In the genomic region with DNA sequence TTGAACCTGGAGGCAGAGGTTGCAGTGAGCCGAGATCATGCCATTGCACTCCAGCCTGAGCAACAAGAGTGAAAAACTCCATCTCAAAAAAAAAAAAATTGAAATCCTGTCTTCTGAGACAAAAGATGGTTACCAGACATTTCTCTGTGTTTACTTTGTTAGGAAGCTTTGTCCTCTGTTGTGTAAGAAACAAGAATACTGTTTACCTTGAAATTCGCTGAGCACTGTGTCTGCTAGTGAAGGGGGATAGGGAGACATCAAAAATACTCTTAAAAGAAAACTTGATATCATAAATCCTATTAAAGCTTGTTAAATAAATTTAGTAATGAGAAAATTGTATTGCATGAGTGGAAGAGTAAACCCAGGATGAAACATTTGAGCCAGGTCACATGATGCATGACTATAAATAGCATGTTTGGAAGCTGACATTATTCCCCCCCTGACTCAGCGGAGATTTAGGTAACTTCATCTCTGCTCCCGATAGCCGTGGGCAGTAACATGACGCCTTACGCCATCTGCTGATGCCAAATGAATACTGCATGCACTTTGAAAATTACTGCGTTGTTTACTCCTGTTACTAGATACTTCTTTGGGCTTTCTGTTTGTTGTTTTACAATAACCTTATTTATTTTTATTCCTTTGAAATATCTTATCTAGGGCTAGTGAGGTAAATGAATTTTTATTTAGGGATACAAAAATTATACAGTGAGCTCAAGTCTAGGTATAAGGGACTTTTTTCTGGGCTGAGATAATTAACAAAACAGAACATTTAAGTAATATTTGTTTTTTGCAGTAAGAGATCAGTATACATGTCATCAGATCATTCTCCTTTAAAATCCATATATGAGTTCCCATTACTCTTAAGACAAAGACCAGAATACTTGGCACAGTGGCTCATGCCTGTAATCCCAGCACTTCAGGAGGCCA, we compare ENCODE assay signal across 8 cellular contexts.
A peak's percentile ranks its signal among the peaks of the same experiment; 100 is the strongest.
DNase-seq lines count a peak whose midpoint lies in the region; ATAC-seq and TF ChIP-seq lines count a peak whose summit lies in the region.

No MANE protein-coding gene starts in this region.

- peaks cover 0 to 2% (median 0%) of the 10 kb centered on the region in 7 donors for H3K4me1 Mint-ChIP-seq in naive thymus-derived CD4-positive, alpha-beta T cell

- peaks cover 2 to 21% (median 14%) of the 10 kb centered on the region in 5 donors for H3K27me3 Mint-ChIP-seq in naive thymus-derived CD4-positive, alpha-beta T cell

- TF ChIP-seq CTCF in HL-60 (IDR thresholded peaks at IDR 0.05; ENCODE audit: insufficient read depth, low read length) = peak; percentile 89
- TF ChIP-seq CTCF in epithelial cell of proximal tubule (conservative IDR thresholded peaks at IDR 0.05; ENCODE audit: low read depth, low read length) = peak; percentile 97

- H3K4me3 Mint-ChIP-seq in naive thymus-derived CD4-positive, alpha-beta T cell = no peak overlapping the region

- H3K9me3 ChIP-seq in naive thymus-derived CD4-positive, alpha-beta T cell (ENCODE audit: control insufficient read depth in 2 of 3, low read length in 3 of 3) = no peaks in the 10 kb centered on the region
- no peaks in the 10 kb centered on the region for H3K9me3 ChIP-seq in subcutaneous abdominal adipose tissue (ENCODE audit: control insufficient read depth in 5 of 5, low read length in 5 of 5)

- peak; percentile 38 to 64 for ATAC-seq in activated CD4-positive, CD25-positive, alpha-beta regulatory T cell treated with anti-CD3 and anti-CD28 coated beads, Interleukin-2, amount 50 U/mL, for 24 hours
- peak; percentile 88 for ATAC-seq in naive thymus-derived CD4-positive, alpha-beta T cell

- no peaks in the 10 kb centered on the region for H3K9me3 Mint-ChIP-seq in naive thymus-derived CD4-positive, alpha-beta T cell

- intact Hi-C loops in naive thymus-derived CD4-positive, alpha-beta T cell (cut with micrococcal nuclease) = loop anchor here (1.0 to 10.0 kb wide), 9 partner anchors 118 to 1132 kb away; a partner anchor contains a TSS

- no peak overlapping the region for H3K27ac Mint-ChIP-seq in naive thymus-derived CD4-positive, alpha-beta T cell

- H3K36me3 Mint-ChIP-seq in naive thymus-derived CD4-positive, alpha-beta T cell = no peaks in the 10 kb centered on the region

- H3K4me3 ChIP-seq in HL-60 (replicated peaks; ENCODE audit: insufficient read depth, low read length) = no peak overlapping the region
- no peak overlapping the region for H3K4me3 ChIP-seq in epithelial cell of proximal tubule (ENCODE audit: low read depth, low read length)
- H3K4me3 ChIP-seq in naive thymus-derived CD4-positive, alpha-beta T cell (ENCODE audit: low read length) = no peak overlapping the region
- no peak overlapping the region for H3K4me3 ChIP-seq in subcutaneous abdominal adipose tissue (ENCODE audit: low read depth in 1 of 5, low read length in 5 of 5)

- peak overlapping the region in 1 of 5 donors; percentile 21 for H3K9ac ChIP-seq in subcutaneous abdominal adipose tissue (ENCODE audit: low read length in 5 of 5)

- no peaks in the 10 kb centered on the region for H3K27me3 ChIP-seq in HL-60 (ENCODE audit: insufficient read depth, poor library complexity, severe bottlenecking)
- H3K27me3 ChIP-seq in naive thymus-derived CD4-positive, alpha-beta T cell (ENCODE audit: control insufficient read depth in 2 of 2, insufficient read depth in 2 of 2, low read length in 2 of 2) = no peaks in the 10 kb centered on the region
- no peaks in the 10 kb centered on the region for H3K27me3 ChIP-seq in subcutaneous abdominal adipose tissue (ENCODE audit: control insufficient read depth in 5 of 5, insufficient read depth in 4 of 5, low read length in 5 of 5)

- no peaks in the 10 kb centered on the region for H3K4me1 ChIP-seq in naive thymus-derived CD4-positive, alpha-beta T cell (ENCODE audit: control insufficient read depth in 2 of 2, insufficient read depth in 2 of 2, low read length in 2 of 2)
- peaks cover 0 to 19% (median 17%) of the 10 kb centered on the region in 5 donors for H3K4me1 ChIP-seq in subcutaneous abdominal adipose tissue (ENCODE audit: control insufficient read depth in 5 of 5, insufficient read depth in 5 of 5, low read length in 5 of 5)

- CTCF ChIA-PET in naive thymus-derived CD4-positive, alpha-beta T cell (lab: Charles Lee) = interaction anchor here (0.6 to 1.9 kb wide), 13 partner anchors 8 to 1826 kb away, joined by 3 to 13 read pairs (median 4); no protein-coding TSS in a partner anchor

- POLR2A ChIA-PET in naive thymus-derived CD4-positive, alpha-beta T cell (lab: Charles Lee) = no interaction called here

- no peaks in the 10 kb centered on the region for H3K36me3 ChIP-seq in naive thymus-derived CD4-positive, alpha-beta T cell (ENCODE audit: control insufficient read depth in 2 of 3, insufficient read depth in 3 of 3, low read length in 3 of 3)
- peaks cover 0 to 10% (median 3%) of the 10 kb centered on the region in 5 donors for H3K36me3 ChIP-seq in subcutaneous abdominal adipose tissue (ENCODE audit: control insufficient read depth in 5 of 5, insufficient read depth in 5 of 5, low read length in 5 of 5)

- H3K27ac ChIP-seq in HL-60 (replicated peaks) (no peak overlapping the region), subcutaneous abdominal adipose tissue (ENCODE audit: low read depth, low read length) (peak overlapping the region; percentile 54)
- H3K27ac ChIP-seq in naive thymus-derived CD4-positive, alpha-beta T cell (ENCODE audit: low read depth, low read length) = no peak overlapping the region

- DNase-seq in activated CD4-positive, CD25-positive, alpha-beta regulatory T cell treated with anti-CD3 and anti-CD28 coated beads, Interleukin-2, amount 50 U/mL, for 72 hours = no peak
- DNase-seq in HL-60 (ENCODE audit: low read depth in 1 of 2, low spot score in 1 of 2) (peak; percentile 30 to 57), NCI-H774 (lab: John Stamatoyannopoulos, UW) (peak; percentile 81), epithelial cell of proximal tubule (ENCODE audit: low read depth) (peak; percentile 80)
- peak; percentile 4 for DNase-seq in activated CD8-positive, alpha-beta memory T cell treated with anti-CD3 and anti-CD28 coated beads, Interleukin-2, amount 50 U/mL, for 24 hours (ENCODE audit: extremely low read depth)
- DNase-seq in naive thymus-derived CD4-positive, alpha-beta T cell = peak in 7 of 9 donors; percentile 10 to 59 (median 39)
